Comparison of ENCODE assay signal across 21 cellular contexts in genomic region chr4:156138781-156139280, GRCh38.
"Had no signal": no experiment of that assay in that cellular context is flagged by ENCODE, and none has a peak within 500 bp of the region (broad histone marks: within the 10 kb centered on the region; RNA-seq: fewer than 3 reads in every experiment).

No MANE protein-coding gene starts in this region.

- H3K4me1 ChIP-seq: pancreas, right lobe of liver, testis had no signal

- H3K9me3 ChIP-seq: pancreas, right lobe of liver, testis, transverse colon had no signal

- ATAC-seq: left cardiac atrium; left ventricle myocardium superior; naive thymus-derived CD4-positive, alpha-beta T cell; pancreas; right lobe of liver; stimulated activated naive B cell treated with anti-CD40 and anti-IgM and Interleukin-4, amounts not matched to agents 10 μg/mL and 1 μg/mL and 100 μg/mL, for 72 hours; stimulated activated naive CD8-positive, alpha-beta T cell treated with anti-CD3 and anti-CD28 coated beads, Interleukin-15, amount 100 ng/mL, for 72 hours had no signal

- H3K36me3 ChIP-seq: pancreas, right lobe of liver, transverse colon had no signal

- H3K27ac ChIP-seq: coronary artery, hepatocyte, pancreas, right lobe of liver, testis had no signal

- H3K4me3 ChIP-seq: coronary artery, hepatocyte, lung, pancreas, right lobe of liver, testis, transverse colon had no signal

- H3K27me3 ChIP-seq: hepatocyte, pancreas, right lobe of liver, testis, transverse colon had no signal

- DNase-seq: effector CD4-positive, alpha-beta T cell; endodermal cell; erythroblast; foreskin melanocyte; kidney; left cardiac atrium; left ventricle myocardium superior; mesendoderm; naive thymus-derived CD4-positive, alpha-beta T cell; nephron progenitor cell; pancreas; right lobe of liver; stimulated activated CD4-positive, alpha-beta T cell treated with anti-CD3 and anti-CD28 coated beads, Interleukin-2, amount 100 ng/mL, for 24 hours; stimulated activated CD4-positive, alpha-beta T cell treated with anti-CD3 and anti-CD28 coated beads, Interleukin-4, amount 100 ng/mL, for 4 hours; stimulated activated naive B cell treated with anti-CD40 and anti-IgM and Interleukin-4, amounts not matched to agents 10 μg/mL and 1 μg/mL and 100 μg/mL, for 72 hours; stimulated activated naive CD8-positive, alpha-beta T cell treated with anti-CD3 and anti-CD28 coated beads, Interleukin-15, amount 100 ng/mL, for 72 hours; testis; transverse colon had no signal
